Comparison of ENCODE assay signal across 22 cellular contexts in genomic region chr7:73644887-73645286, GRCh38. TPM values are rescaled to one million over a fixed set of nuclear protein-coding genes. Genes with fewer than 3 reads are reported as not detected.
A peak's percentile ranks its signal among the peaks of the same experiment; 100 is the strongest.
DNase-seq lines count a peak whose midpoint lies in the region; ATAC-seq and TF ChIP-seq lines count a peak whose summit lies in the region.
"Had no signal": no experiment of that assay in that cellular context is flagged by ENCODE, and none has a peak within 500 bp of the region (broad histone marks: within the 10 kb centered on the region; RNA-seq: fewer than 3 reads in every experiment).

No MANE protein-coding gene starts in this region.

- no peak overlapping the region for H3K27ac ChIP-seq in HEK293 (ENCODE audit: extremely low read depth, low read depth, low read length)
- no peak overlapping the region for H3K27ac ChIP-seq in aorta (ENCODE audit: low read depth in 1 of 2, low read length in 2 of 2)
- H3K27ac ChIP-seq: BLaER1 treated with 17β-estradiol and CSF1 and Interleukin-3, amounts not matched to agents 10 nM and 100 nM had no signal

- H3K9me3 ChIP-seq in HEK293 (ENCODE audit: control insufficient read depth, insufficient read depth, low read depth, low read length) (no peaks in the 10 kb centered on the region), aorta (ENCODE audit: control insufficient read depth, low read length) (peaks cover 6% of the 10 kb centered on the region)
- H3K9me3 ChIP-seq: BE2C, HAP-1 had no signal

- intact Hi-C loops in aorta (cut with DNase I) (no loop called here), natural killer cell (cut with micrococcal nuclease) (no loop called here)

- no peaks in the 10 kb centered on the region for H3K36me3 Mint-ChIP-seq in activated CD8-positive, alpha-beta memory T cell treated with anti-CD3 and anti-CD28 coated beads, Interleukin-2, amount 10 ng/mL, durations not matched to agents 7 days and 5 days
- H3K36me3 Mint-ChIP-seq in natural killer cell, result no peaks in the 10 kb centered on the region

- peaks cover 51% of the 10 kb centered on the region for H3K27me3 Mint-ChIP-seq in activated CD8-positive, alpha-beta memory T cell treated with anti-CD3 and anti-CD28 coated beads, Interleukin-2, amount 10 ng/mL, durations not matched to agents 7 days and 5 days
- peaks cover 29 to 34% of the 10 kb centered on the region in 2 donors for H3K27me3 Mint-ChIP-seq in natural killer cell (ENCODE audit: low read depth in 2 of 2)

- no peak overlapping the region for H3K4me3 Mint-ChIP-seq in activated CD8-positive, alpha-beta memory T cell treated with anti-CD3 and anti-CD28 coated beads, Interleukin-2, amount 10 ng/mL, durations not matched to agents 7 days and 5 days
- no peak overlapping the region for H3K4me3 Mint-ChIP-seq in natural killer cell
- H3K4me3 Mint-ChIP-seq: CD4-positive, alpha-beta T cell; CD8-positive, alpha-beta memory T cell; GM23338 had no signal

- DNase-seq in EH (ENCODE audit: low read depth) (peak; percentile 10), left kidney (ENCODE audit: low read depth, low spot score) (peak; percentile 22), aorta (no peak), GM20000 (ENCODE audit: low spot score) (no peak), natural killer cell (no peak)
- DNase-seq in activated CD8-positive, alpha-beta memory T cell treated with anti-CD3 and anti-CD28 coated beads, Interleukin-2, amount 10 ng/mL, durations not matched to agents 7 days and 5 days, result no peak
- DNase-seq: 8988T; ACHN; AML-193; BE2C; CD4-positive, alpha-beta T cell; CD8-positive, alpha-beta memory T cell; DMS 273 treated with DMSO at 0.1 percent for 48 hours; DMS53; DMS79 treated with DMSO at 0.1 percent for 48 hours had no signal

- 53 to 71% methylated on average over 2 of the region's 2 CpGs for WGBS in aorta, 2 donors

- peaks cover 4% of the 10 kb centered on the region for H3K4me1 Mint-ChIP-seq in activated CD8-positive, alpha-beta memory T cell treated with anti-CD3 and anti-CD28 coated beads, Interleukin-2, amount 10 ng/mL, durations not matched to agents 7 days and 5 days
- H3K4me1 Mint-ChIP-seq in natural killer cell, result peaks cover 0 to 16% of the 10 kb centered on the region in 2 donors

- H3K4me1 ChIP-seq in HEK293 (ENCODE audit: control insufficient read depth, insufficient read depth, low read length) (no peaks in the 10 kb centered on the region), aorta (ENCODE audit: control insufficient read depth in 1 of 2, insufficient read depth in 2 of 2, low read length in 2 of 2) (no peaks in the 10 kb centered on the region)
- H3K4me1 ChIP-seq: BE2C had no signal

- H3K4me3 ChIP-seq in HEK293 (ENCODE audit: low read depth, low read length), result no peak overlapping the region
- H3K4me3 ChIP-seq in aorta (ENCODE audit: low read length in 2 of 2), result no peak overlapping the region
- H3K4me3 ChIP-seq: A549; BLaER1 treated with 17β-estradiol and CSF1 and Interleukin-3, amounts not matched to agents 10 nM and 100 nM; GM23338; HAP-1 had no signal

- CTCF ChIA-PET in HEK293 (lab: Yijun Ruan, JAX), result interaction anchor here (0.6 to 1.5 kb wide), 5 partner anchors 56 to 520 kb away, joined by 3 to 4 read pairs (median 3); no protein-coding TSS in a partner anchor
- CTCF ChIA-PET in activated CD8-positive, alpha-beta memory T cell treated with anti-CD3 and anti-CD28 coated beads, Interleukin-2, amount 10 ng/mL, durations not matched to agents 7 days and 5 days (lab: Charles Lee), result interaction anchor here (3.2 kb wide), 1 partner anchor 38 kb away, joined by 14 read pairs; no protein-coding TSS in a partner anchor

- H3K9me3 Mint-ChIP-seq in activated CD8-positive, alpha-beta memory T cell treated with anti-CD3 and anti-CD28 coated beads, Interleukin-2, amount 10 ng/mL, durations not matched to agents 7 days and 5 days (ENCODE audit: low read depth), result peaks cover 3% of the 10 kb centered on the region
- H3K9me3 Mint-ChIP-seq in natural killer cell, result no peaks in the 10 kb centered on the region
- H3K9me3 Mint-ChIP-seq: CD4-positive, alpha-beta T cell had no signal

- TF ChIP-seq CTCF in HEK293 (tag by site-specific recombination; IDR thresholded peaks at IDR 0.05) (no peak), GM20000 (IDR thresholded peaks at IDR 0.05; ENCODE audit: extremely low read depth, missing control alignments) (no peak), natural killer cell (IDR thresholded peaks at IDR 0.05) (no peak)

- ATAC-seq in aorta (ENCODE audit: low FRiP score) (peak; percentile 45), natural killer cell (no peak)
- ATAC-seq in activated CD8-positive, alpha-beta memory T cell treated with anti-CD3 and anti-CD28 coated beads, Interleukin-2, amount 10 ng/mL, durations not matched to agents 7 days and 5 days, result no peak
- ATAC-seq: A549, GM23338 had no signal

- H3K36me3 ChIP-seq in HEK293 (ENCODE audit: control insufficient read depth in 2 of 2, insufficient read depth in 1 of 2, low read length in 2 of 2), result no peaks in the 10 kb centered on the region
- no peaks in the 10 kb centered on the region for H3K36me3 ChIP-seq in aorta (ENCODE audit: control insufficient read depth in 1 of 2, insufficient read depth in 2 of 2, low read length in 1 of 2)
- H3K36me3 ChIP-seq: BE2C; BLaER1 treated with 17β-estradiol and CSF1 and Interleukin-3, amounts not matched to agents 10 nM and 100 nM; HAP-1 had no signal

- no peaks in the 10 kb centered on the region for H3K27me3 ChIP-seq in aorta (ENCODE audit: control insufficient read depth in 1 of 2, insufficient read depth in 2 of 2, low read length in 1 of 2)

- no peak overlapping the region for H3K27ac Mint-ChIP-seq in activated CD8-positive, alpha-beta memory T cell treated with anti-CD3 and anti-CD28 coated beads, Interleukin-2, amount 10 ng/mL, durations not matched to agents 7 days and 5 days
- no peak overlapping the region for H3K27ac Mint-ChIP-seq in natural killer cell
- H3K27ac Mint-ChIP-seq: CD4-positive, alpha-beta T cell; GM23338 had no signal

- POLR2A ChIA-PET in HEK293 (lab: Yijun Ruan, JAX), result no interaction called here

TF ChIP-seq in HEK293, 187 proteins besides CTCF, POLR2A, EP300 and RAD21 (continues in another document):
- TF ChIP-seq ZBTB26 (tag by site-specific recombination; optimal IDR thresholded peaks at IDR 0.05), result no peak
- peak; percentile 80 for TF ChIP-seq ZBTB21 (tag by site-specific recombination; IDR thresholded peaks at IDR 0.05)
- peak; percentile 35; the same call in 1 of the 2 replicates for TF ChIP-seq PATZ1 (tag by site-specific recombination; IDR thresholded peaks at IDR 0.05)

RNA-seq across cellular contexts. Expression of gene MLXIPL, which starts 20.6 kb away (rescaled TPM):
- total RNA-seq in aorta (1 to 10 TPM; 2.0 to 4.5 TPM), natural killer cell (not detected)
- 10 to 100 TPM in 1 of 2 donors, under 1 TPM in 1; 0.23 to 13.5 TPM for polyA plus RNA-seq in aorta
- total RNA-seq in activated CD8-positive, alpha-beta memory T cell treated with anti-CD3 and anti-CD28 coated beads, Interleukin-2, amount 10 ng/mL, durations not matched to agents 7 days and 5 days, result not detected
- total RNA-seq: CD4-positive, alpha-beta T cell; CD8-positive, alpha-beta memory T cell; H4 had no signal
- polyA plus RNA-seq: CD8-positive, alpha-beta memory T cell had no signal

RNA-seq across cellular contexts. Expression of gene VPS37D, which starts 22.7 kb away (rescaled TPM):
- total RNA-seq in aorta (1 to 10 TPM; 1.5 to 1.8 TPM), natural killer cell (under 1 TPM; 0.40 to 0.83 (median 0.48) TPM)
- 1 to 10 TPM in 1 of 2 donors, under 1 TPM in 1; 0.88 to 2.3 TPM for polyA plus RNA-seq in aorta
- not detected for total RNA-seq in activated CD8-positive, alpha-beta memory T cell treated with anti-CD3 and anti-CD28 coated beads, Interleukin-2, amount 10 ng/mL, durations not matched to agents 7 days and 5 days
- polyA plus RNA-seq: CD14-positive monocyte had no signal

RNA-seq across cellular contexts. Expression of gene DNAJC30, which starts 38.4 kb away (rescaled TPM):
- total RNA-seq in aorta, result 1 to 10 TPM; 6.7 to 7.8 TPM
- polyA plus RNA-seq in aorta, result 1 to 10 TPM; 4.5 to 5.1 TPM
- 1 to 10 TPM; 7.0 to 9.0 TPM for total RNA-seq in activated CD8-positive, alpha-beta memory T cell treated with anti-CD3 and anti-CD28 coated beads, Interleukin-2, amount 10 ng/mL, durations not matched to agents 7 days and 5 days
- 1 to 10 TPM; 8.7 to 9.9 (median 9.3) TPM for total RNA-seq in natural killer cell

RNA-seq across cellular contexts. Expression of gene BUD23, which starts 38.5 kb away (rescaled TPM):
- 10 to 100 TPM; 39.0 to 39.6 TPM for total RNA-seq in aorta
- polyA plus RNA-seq in aorta, result 10 to 100 TPM; 48.1 to 60.7 TPM
- 10 to 100 TPM; 60.5 to 72.7 TPM for total RNA-seq in activated CD8-positive, alpha-beta memory T cell treated with anti-CD3 and anti-CD28 coated beads, Interleukin-2, amount 10 ng/mL, durations not matched to agents 7 days and 5 days
- 100 to 1,000 TPM in 1 of 3 donors, 10 to 100 TPM in 2; 93.1 to 101 (median 94.2) TPM for total RNA-seq in natural killer cell

Comparison
In these comparisons a context has a peak if more than half of its experiments do, and no peak if none do; other contexts are left out.
1. DNase-seq: peak in EH (single experiment) and left kidney (single experiment); none in aorta (0 of 2), activated CD8-positive, alpha-beta memory T cell treated with anti-CD3 and anti-CD28 coated beads, Interleukin-2, amount 10 ng/mL, durations not matched to agents 7 days and 5 days (single experiment), GM20000 (single experiment) and natural killer cell (single experiment).